8 cellular contexts compared by ENCODE assay signal in genomic region chr12:30847259-30847658, GRCh38.
DNase-seq lines count a peak whose midpoint lies in the region; ATAC-seq and TF ChIP-seq lines count a peak whose summit lies in the region.

No MANE protein-coding gene starts in this region.

- no peaks in the 10 kb centered on the region for H3K36me3 ChIP-seq in trophoblast cell (ENCODE audit: control insufficient read depth in 1 of 2, insufficient read depth in 2 of 2, low read length in 2 of 2)

- ATAC-seq in Right ventricle myocardium superior (ENCODE audit: poor library complexity) = peak; percentile 54

- H2BK120ac ChIP-seq in trophoblast cell (ENCODE audit: insufficient read depth, low read length, poor library complexity) = no peak overlapping the region

- DNase-seq in Right ventricle myocardium superior (no peak), cardiac septum (ENCODE audit: low spot score) (no peak), NCI-H1105 (lab: John Stamatoyannopoulos, UW) (peak; percentile 41), SHP77 treated with DMSO at 0.1 percent for 48 hours (lab: John Stamatoyannopoulos, UW) (peak; percentile 86), erythroblast (lab: John Stamatoyannopoulos, UW) (peak; percentile 78 to 86), trophoblast cell (peak; percentile 38 to 92), cortex of kidney (lab: John Stamatoyannopoulos, UW) (no peak), T-helper 9 cell (no peak)

- no peak overlapping the region for H3K9ac ChIP-seq in trophoblast cell (ENCODE audit: low read length)

- WGBS in trophoblast cell (ENCODE audit: extremely low coverage, insufficient coverage, insufficient read length) = no CpG with 5 or more reads among the region's 3 CpGs

- no peak overlapping the region for H3K4me3 ChIP-seq in trophoblast cell (ENCODE audit: low read depth, low read length)

- no peaks in the 10 kb centered on the region for H3K4me1 ChIP-seq in trophoblast cell (ENCODE audit: control insufficient read depth in 1 of 2, insufficient read depth in 2 of 2, low read length in 2 of 2)

- no peaks in the 10 kb centered on the region for H3K9me3 ChIP-seq in trophoblast cell (ENCODE audit: insufficient read depth, low read depth, low read length)

- no peak overlapping the region for H3K4me2 ChIP-seq in trophoblast cell (ENCODE audit: low read length)

- no peak overlapping the region for H3K27ac ChIP-seq in trophoblast cell (ENCODE audit: low read depth, low read length)

- H3K23ac ChIP-seq in trophoblast cell (ENCODE audit: low read length) = no peak overlapping the region

- H2AFZ ChIP-seq in trophoblast cell (ENCODE audit: insufficient read depth, low read length, poor library complexity) = no peak overlapping the region

- H3K14ac ChIP-seq in trophoblast cell (ENCODE audit: low read length) = no peak overlapping the region

- H3K4ac ChIP-seq in trophoblast cell (ENCODE audit: low read depth, low read length) = no peak overlapping the region

- no peak overlapping the region for H4K91ac ChIP-seq in trophoblast cell (ENCODE audit: low read depth, low read length)

- H3K27me3 ChIP-seq in trophoblast cell (ENCODE audit: insufficient read depth, low read length) = no peaks in the 10 kb centered on the region

- H4K12ac ChIP-seq in trophoblast cell (ENCODE audit: low read depth, low read length) = no peak overlapping the region

- TF ChIP-seq POLR2A in erythroblast (IDR thresholded peaks at IDR 0.05; ENCODE audit: low read length) = no peak

- no peak overlapping the region for H2AK5ac ChIP-seq in trophoblast cell (ENCODE audit: low read length)

- no peak overlapping the region for H3K18ac ChIP-seq in trophoblast cell (ENCODE audit: low read length)

- intact Hi-C loops in Right ventricle myocardium superior (cut with DNase I) = loop anchor here (5.0 to 10.0 kb wide), 2 partner anchors 388 to 425 kb away; no protein-coding TSS in a partner anchor
- intact Hi-C loops in cardiac septum (cut with DNase I) = loop anchor here (5.0 kb wide), 2 partner anchors 390 to 425 kb away; no protein-coding TSS in a partner anchor

- H2BK12ac ChIP-seq in trophoblast cell (ENCODE audit: low read length) = no peak overlapping the region

- H3K79me1 ChIP-seq in trophoblast cell (ENCODE audit: low read length) = no peaks in the 10 kb centered on the region

- H4K8ac ChIP-seq in trophoblast cell (ENCODE audit: low read depth, low read length) = no peak overlapping the region

- no peaks in the 10 kb centered on the region for H3K79me2 ChIP-seq in trophoblast cell (ENCODE audit: control insufficient read depth, insufficient read depth, low read length, poor library complexity)

- H2BK5ac ChIP-seq in trophoblast cell (ENCODE audit: low read depth, low read length, poor library complexity) = no peak overlapping the region

Comparison
In these comparisons a context has a peak if more than half of its experiments do, and no peak if none do; other contexts are left out.
1. DNase-seq: peak in NCI-H1105 (single experiment), SHP77 treated with DMSO at 0.1 percent for 48 hours (single experiment), erythroblast (2 of 2) and trophoblast cell (2 of 2); none in Right ventricle myocardium superior (single experiment), cardiac septum (single experiment), cortex of kidney (single experiment) and T-helper 9 cell (single experiment).